Comparison of ENCODE assay signal across 3 cellular contexts in genomic region chr7:156580036-156580435, GRCh38.
TF ChIP-seq lines count a peak whose summit lies in the region.

No MANE protein-coding gene starts in this region.

TF ChIP-seq in liver, 16 proteins besides CTCF, POLR2A, EP300 and RAD21:
- TF ChIP-seq REST (IDR thresholded peaks at IDR 0.05) (no peak), RXRA (IDR thresholded peaks at IDR 0.05) (peak in 1 of 2 donors; percentile 62), SP1 (IDR thresholded peaks at IDR 0.05) (peak; percentile 39), FOXA2 (IDR thresholded peaks at IDR 0.05) (no peak), HNF4A (conservative IDR thresholded peaks at IDR 0.05) (peak; percentile 33 to 38), MAX (IDR thresholded peaks at IDR 0.05) (no peak), ZBTB33 (IDR thresholded peaks at IDR 0.05) (no peak), JUND (IDR thresholded peaks at IDR 0.05) (no peak), HNF4G (IDR thresholded peaks at IDR 0.05) (no peak)

TF ChIP-seq in HepG2, 621 proteins besides CTCF, POLR2A, EP300 and RAD21:
- TF ChIP-seq GABPA (IDR thresholded peaks at IDR 0.05; ENCODE audit: low read depth, low read length) (no peak), GABPA (CRISPR knock-in tag; IDR thresholded peaks at IDR 0.05; ENCODE audit: low read depth) (no peak), NBN (conservative IDR thresholded peaks at IDR 0.05) (no peak), HNRNPK (IDR thresholded peaks at IDR 0.05; ENCODE audit: low read depth, low read length, poor library complexity, severe bottlenecking) (no peak), ZBTB43 (CRISPR knock-in tag; conservative IDR thresholded peaks at IDR 0.05) (no peak)

TF ChIP-seq in H1, 55 proteins besides CTCF, POLR2A, EP300 and RAD21:
- TF ChIP-seq GABPA (IDR thresholded peaks at IDR 0.05; ENCODE audit: borderline replicate concordance, insufficient read depth, low read length) (no peak), SIRT6 (IDR thresholded peaks at IDR 0.05; ENCODE audit: low read length) (no peak), JUND (IDR thresholded peaks at IDR 0.05; ENCODE audit: low read length) (no peak), MAX (IDR thresholded peaks at IDR 0.05) (no peak), CREB1 (IDR thresholded peaks at IDR 0.05) (no peak), TAF7 (optimal IDR thresholded peaks at IDR 0.05; ENCODE audit: borderline replicate concordance, low read depth, low read length) (no peak)
TF ChIP-seq in H1: peak in this region for 0.
